Comparison of ENCODE assay signal across 1 cellular context in the genomic region with DNA sequence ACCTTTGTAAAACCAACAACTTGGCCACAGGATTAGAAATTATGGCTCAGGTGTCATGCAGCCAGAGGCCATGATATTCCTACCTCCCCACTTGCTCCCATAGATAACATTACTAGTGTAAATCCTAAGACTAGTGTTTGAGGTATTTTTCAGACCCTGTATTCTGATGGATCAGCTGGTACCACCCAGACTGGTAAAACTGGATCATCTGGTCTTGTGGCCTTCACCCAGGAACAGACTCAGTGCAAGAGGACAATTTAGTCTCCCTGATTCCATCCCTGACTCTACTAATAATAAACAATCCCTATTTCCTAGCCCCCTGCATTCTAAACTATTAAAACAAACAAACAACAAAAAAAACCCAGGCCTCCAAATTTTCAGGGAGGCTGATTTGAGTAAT.
TF ChIP-seq lines count a peak whose summit lies in the region.

No MANE protein-coding gene starts in this region.

TF ChIP-seq in H1, 55 proteins besides CTCF, POLR2A, EP300 and RAD21 (continued from another document):
- TF ChIP-seq, protein P1, sequence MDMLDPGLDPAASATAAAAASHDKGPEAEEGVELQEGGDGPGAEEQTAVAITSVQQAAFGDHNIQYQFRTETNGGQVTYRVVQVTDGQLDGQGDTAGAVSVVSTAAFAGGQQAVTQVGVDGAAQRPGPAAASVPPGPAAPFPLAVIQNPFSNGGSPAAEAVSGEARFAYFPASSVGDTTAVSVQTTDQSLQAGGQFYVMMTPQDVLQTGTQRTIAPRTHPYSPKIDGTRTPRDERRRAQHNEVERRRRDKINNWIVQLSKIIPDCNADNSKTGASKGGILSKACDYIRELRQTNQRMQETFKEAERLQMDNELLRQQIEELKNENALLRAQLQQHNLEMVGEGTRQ (IDR thresholded peaks at IDR 0.05; ENCODE audit: low read length), result no peak
- TF ChIP-seq SP2 (IDR thresholded peaks at IDR 0.05; ENCODE audit: low read length), result no peak
- TF ChIP-seq SP1 (IDR thresholded peaks at IDR 0.05; ENCODE audit: low read depth, low read length), result no peak
- no peak for TF ChIP-seq RBBP5 (IDR thresholded peaks at IDR 0.05; ENCODE audit: borderline replicate concordance, low read depth, low read length)
- TF ChIP-seq CREB1 (IDR thresholded peaks at IDR 0.05), result no peak
TF ChIP-seq in H1: peak in this region for 0.
